ENCODE assay signal across 8 cellular contexts in genomic region chr19:2977001-2977685, GRCh38. TPM values are rescaled to one million over a fixed set of nuclear protein-coding genes. Genes with fewer than 3 reads are reported as not detected.
A peak's percentile ranks its signal among the peaks of the same experiment; 100 is the strongest.
DNase-seq lines count a peak whose midpoint lies in the region; ATAC-seq, FAIRE-seq and TF ChIP-seq lines count a peak whose summit lies in the region.

TSS of gene TLE6 (plus strand) at chr19:2977564. CDS start at chr19:2978234, 670 bp downstream.

- FAIRE-seq in A204.1 (lab: Jason Lieb, UNC): peak; percentile 81
- peak; percentile 59 for FAIRE-seq in TTC549 (lab: Jason Lieb, UNC)

- H3K4me3 ChIP-seq in iPS-11a (ENCODE audit: low read depth, low read length) (peak within 1 kb of the TSS; percentile 43), skeletal muscle cell (ENCODE audit: low read depth, low read length) (peak within 1 kb of the TSS; percentile 55)

- peaks cover 56% of the 10 kb centered on the region for H3K27me3 Mint-ChIP-seq in brain

- TF ChIP-seq CTCF in brain (conservative IDR thresholded peaks at IDR 0.05): no peak

- peak within 1 kb of the TSS; percentile 81 to 95 (median 85) for H3K27ac Mint-ChIP-seq in brain

- peak; percentile 86 for ATAC-seq in GM18858 (IDR thresholded peaks at IDR 0.05; ENCODE audit: unreplicated experiment)
- ATAC-seq in HG03064 (IDR thresholded peaks at IDR 0.05; ENCODE audit: low read depth, unreplicated experiment): peak; percentile 77

- H3K4me1 Mint-ChIP-seq in brain: peaks cover 41% of the 10 kb centered on the region

- H3K36me3 Mint-ChIP-seq in brain: no peaks in the 10 kb centered on the region

- H3K4me3 Mint-ChIP-seq in brain: peak within 1 kb of the TSS; percentile 84 to 97 (median 92)

- peak; percentile 97 for DNase-seq in NCI-H2107 (lab: John Stamatoyannopoulos, UW)
- DNase-seq in skeletal muscle cell (ENCODE audit: low read depth): peak; percentile 74

- peaks cover 0 to 10% (median 0%) of the 10 kb centered on the region in 5 experiments for H3K9me3 Mint-ChIP-seq in brain

RNA-seq across cellular contexts. Expression of gene TLE6, which starts in this region (rescaled TPM):
- 12.7 TPM for polyA plus RNA-seq in brain (ENCODE audit: insufficient read depth, low read depth, low replicate concordance)

Comparison
In these comparisons a context has a peak if more than half of its experiments do, and no peak if none do; other contexts are left out.
1. Peak in every context shown above with its lines: DNase-seq, ATAC-seq and H3K4me3 ChIP-seq.